ENCODE assay signal across 8 cellular contexts in the genomic region with DNA sequence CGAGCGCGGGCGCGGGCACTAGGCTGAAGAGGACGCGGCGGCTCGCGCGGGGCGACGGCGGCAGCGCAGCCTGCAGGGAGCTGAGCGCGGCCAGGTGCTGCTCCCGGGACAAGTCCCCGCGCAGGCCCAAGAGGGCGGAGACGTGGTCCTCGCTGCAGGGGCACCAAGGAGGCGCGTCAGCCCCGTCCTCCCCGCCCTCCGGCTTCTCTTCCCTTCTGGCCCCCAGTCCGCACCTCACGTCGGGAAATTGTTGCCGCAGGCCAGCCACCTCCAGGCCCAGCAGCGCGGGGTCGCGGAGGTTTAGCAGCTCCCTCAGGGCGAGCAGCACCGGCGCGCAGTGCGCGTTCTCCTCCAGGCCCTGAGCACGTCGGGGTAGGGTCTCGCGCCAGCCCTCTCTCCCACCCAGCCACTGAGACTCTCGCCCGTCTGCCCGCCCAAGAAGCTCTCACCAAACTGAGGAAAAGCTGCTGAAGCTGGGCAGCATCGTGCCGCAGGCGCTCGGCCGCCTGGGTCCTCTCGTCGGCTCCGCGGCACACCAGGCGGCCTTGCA. TPM values are rescaled to one million over a fixed set of nuclear protein-coding genes. Genes with fewer than 3 reads are reported as not detected.
DNase-seq lines count a peak whose midpoint lies in the region; ATAC-seq, FAIRE-seq and TF ChIP-seq lines count a peak whose summit lies in the region.

No MANE protein-coding gene starts in this region.

- no peaks in the 10 kb centered on the region for H3K79me2 ChIP-seq in HepG2 (ENCODE audit: insufficient read depth, low read length)

- H3K27ac ChIP-seq in HepG2 (ENCODE audit: extremely low read length, insufficient read depth, low read length) (peak overlapping the region; percentile 82), thyroid gland (peak overlapping the region in 2 of 3 donors; percentile 89 to 95)

- intact Hi-C loops in HepG2 (cut with micrococcal nuclease; ENCODE audit: unreplicated experiment) (loop anchor here (1.0 to 5.0 kb wide), 3 partner anchors 43 to 207 kb away; a partner anchor contains a TSS), thyroid gland (cut with DNase I) (loop anchor here (10.0 kb wide), 2 partner anchors 210 to 290 kb away; no protein-coding TSS in a partner anchor)

- H2AFZ ChIP-seq in HepG2 (ENCODE audit: low read length) = no peak overlapping the region

- DNase-seq in GM06990 (ENCODE audit: extremely low read depth, insufficient read length) (no peak), astrocyte of the hippocampus (ENCODE audit: low read depth, low spot score) (peak; percentile 62), HepG2 (ENCODE audit: low spot score) (no peak), thyroid gland (no peak), kidney tubule cell (ENCODE audit: low spot score) (no peak), NK-92 (lab: John Stamatoyannopoulos, UW; ENCODE audit: unreplicated experiment) (no peak), HK-2 (ENCODE audit: unreplicated experiment) (no peak)

- H3K4me3 ChIP-seq in GM06990 (replicated peaks; ENCODE audit: low read depth, low read length) = peak overlapping the region; percentile 77
- peak overlapping the region; percentile 72 to 98 (median 82) for H3K4me3 ChIP-seq in HepG2 (replicated peaks in 1 of 3; ENCODE audit: insufficient read depth in 1 of 3, low read depth in 2 of 3, low read length in 3 of 3)
- peak overlapping the region in 2 of 3 donors; percentile 42 to 69 for H3K4me3 ChIP-seq in thyroid gland (replicated peaks in 1 of 3)

- TF ChIP-seq POLR2A in HepG2 (IDR thresholded peaks at IDR 0.05; ENCODE audit: insufficient read depth in 1 of 2, low read depth in 2 of 2, low read length in 2 of 2) (no peak), thyroid gland (IDR thresholded peaks at IDR 0.05) (no peak)

- H3K36me3 ChIP-seq in GM06990 (ENCODE audit: control insufficient read depth, insufficient read depth, low read length) (no peaks in the 10 kb centered on the region; the same call in 1 of the 2 replicates), HepG2 (replicated peaks in 1 of 2; ENCODE audit: control insufficient read depth in 1 of 2, insufficient read depth in 2 of 2, low read length in 2 of 2) (no peaks in the 10 kb centered on the region), thyroid gland (no peaks in the 10 kb centered on the region)

- no peaks in the 10 kb centered on the region; the same call in 1 of the 2 replicates for H3K27me3 ChIP-seq in GM06990 (replicated peaks; ENCODE audit: control insufficient read depth, insufficient read depth, low read length)
- peaks cover 6 to 7% of the 10 kb centered on the region in 2 experiments; a peak in 2 of 5 replicates for H3K27me3 ChIP-seq in HepG2 (ENCODE audit: control insufficient read depth in 1 of 2, insufficient read depth in 2 of 2, low read length in 2 of 2)
- no peaks in the 10 kb centered on the region for H3K27me3 ChIP-seq in thyroid gland

- peak overlapping the region; percentile 96 for H3K4me2 ChIP-seq in HepG2 (ENCODE audit: low read depth, low read length)

- BruUV-seq in HepG2 (replicated peaks; lab: Mats Ljungman, UMichigan) = no TSS peak

- H3K4me1 ChIP-seq in HepG2 (ENCODE audit: insufficient read depth, low read length) = peaks cover 43% of the 10 kb centered on the region
- peaks cover 15 to 25% of the 10 kb centered on the region in 2 donors for H3K4me1 ChIP-seq in thyroid gland

- H4K20me1 ChIP-seq in HepG2 (ENCODE audit: insufficient read depth, low read length) = no peaks in the 10 kb centered on the region

- 45% methylated on average over 20 of the region's 59 CpGs for WGBS in HepG2 (ENCODE audit: low lambda C conversion rate)
- WGBS in thyroid gland, 2 donors = 6 to 7% methylated on average over 25 to 50 of the region's 59 CpGs

- TF ChIP-seq EP300 in HepG2 (IDR thresholded peaks at IDR 0.05; ENCODE audit: low read depth in 2 of 2, low read length in 2 of 2) (no peak), HepG2 (CRISPR knock-in tag; IDR thresholded peaks at IDR 0.05; ENCODE audit: borderline replicate concordance) (no peak)

- peak overlapping the region; percentile 93 for H3K9ac ChIP-seq in HepG2 (ENCODE audit: insufficient read depth, low read depth, low read length)

- in situ Hi-C loops in HepG2 (cut with HindIII; ENCODE audit: extremely low pct_ligation_motif_present, low pct_unique_long_range_greater_than_20kb) = loop anchor here (5.0 kb wide), 1 partner anchor 207 kb away; no protein-coding TSS in a partner anchor

- POLR2A ChIA-PET in HepG2 (lab: Yijun Ruan, JAX) = interaction anchor here (1.0 to 2.8 kb wide), 9 partner anchors 11 to 166 kb away, joined by 4 to 18 read pairs (median 5); a partner anchor contains a TSS

- CTCF ChIA-PET in HepG2 (lab: Yijun Ruan, JAX; ENCODE audit: low intra/inter-chr PET ratio, low total read pairs) = interaction anchor here (0.8 to 2.7 kb wide), 6 partner anchors 10 to 229 kb away, joined by 3 to 28 read pairs (median 4); no protein-coding TSS in a partner anchor

- no peaks in the 10 kb centered on the region for H3K9me3 ChIP-seq in HepG2 (ENCODE audit: low read length)
- H3K9me3 ChIP-seq in thyroid gland = no peaks in the 10 kb centered on the region

- 0 out of 2 replicates have a peak, but pooled peaks have one; percentile 10 for TF ChIP-seq RAD21 in HepG2 (CRISPR knock-in tag; IDR thresholded peaks at IDR 0.05)

- FAIRE-seq in HepG2 (lab: Jason Lieb, UNC) = no peak

- ATAC-seq in HG03280 (IDR thresholded peaks at IDR 0.05; ENCODE audit: unreplicated experiment) (peak; percentile 2), HepG2 (peak; percentile 50)

- TF ChIP-seq CTCF in GM06990 (IDR thresholded peaks at IDR 0.05; ENCODE audit: insufficient read depth, low read length, poor library complexity, severe bottlenecking) = no peak
- no peak for TF ChIP-seq CTCF in HepG2 (CRISPR knock-in tag; IDR thresholded peaks at IDR 0.05)
- no peak for TF ChIP-seq CTCF in thyroid gland (IDR thresholded peaks at IDR 0.05)

RNA-seq across cellular contexts. Expression of a gene that starts 0.8 kb away (rescaled TPM):
- total RNA-seq in HepG2 (2016; rRNA removed; fragmentation: Illumina TruSeq; extraction: Trizol) = 4.4 and 11.2 TPM in 2 replicates
- 1.6 and 1.8 TPM in 2 replicates for total RNA-seq in HepG2 (2016; cell fraction: cytosol; rRNA removed; fragmentation: Illumina TruSeq; extraction: Trizol; ENCODE audit: low read depth)
- 2.7 and 10.6 TPM in 2 replicates for total RNA-seq in HepG2 (2016; cell fraction: insoluble cytoplasmic fraction; rRNA removed; fragmentation: Illumina TruSeq; extraction: Trizol)
- total RNA-seq in HepG2 (2016; cell fraction: membrane; rRNA removed; fragmentation: Illumina TruSeq; extraction: Trizol) = 2.7 and 2.9 TPM in 2 replicates
- 17.2 and 18.4 TPM in 2 replicates for total RNA-seq in HepG2 (2016; cell fraction: nucleus; rRNA removed; fragmentation: Illumina TruSeq; extraction: Trizol)
- polyA plus RNA-seq in HepG2 (2011; rRNA removed) = 24.5 and 27.2 TPM in 2 replicates
- 8.7 and 14.3 TPM in 2 replicates for polyA plus RNA-seq in HepG2 (2011; cell fraction: cytosol; rRNA removed)
- polyA plus RNA-seq in HepG2 (2011; cell fraction: nucleus; rRNA removed) = 237 and 259 TPM in 2 replicates
- 13.7 and 14.6 TPM in 2 replicates for polyA plus RNA-seq in HepG2 (2012)
- polyA plus RNA-seq in HepG2 (2016; cell fraction: cytosol; fragmentation: Illumina TruSeq; extraction: Trizol; ENCODE audit: low read depth) = 0.87 TPM in 2 replicates
- 2.4 and 4.1 TPM in 2 replicates for polyA plus RNA-seq in HepG2 (2016; cell fraction: insoluble cytoplasmic fraction; fragmentation: Illumina TruSeq; extraction: Trizol; ENCODE audit: low read depth)
- polyA plus RNA-seq in HepG2 (2016; cell fraction: membrane; fragmentation: Illumina TruSeq; extraction: Trizol; ENCODE audit: low read depth) = 2.0 and 2.4 TPM in 2 replicates
- 49.4 and 51.7 TPM in 2 replicates for polyA plus RNA-seq in HepG2 (2016; cell fraction: nucleus; fragmentation: Illumina TruSeq; extraction: Trizol; ENCODE audit: insufficient read depth, low read depth)
- 9.7 and 21.1 TPM in 2 replicates for polyA minus RNA-seq in HepG2 (2011; rRNA and poly(A)+ RNA removed; ENCODE audit: low replicate concordance)
- 3.8 and 4.3 TPM in 2 replicates for polyA minus RNA-seq in HepG2 (2011; cell fraction: cytosol; rRNA and poly(A)+ RNA removed)
- 45.8 and 47.5 TPM in 2 replicates for polyA minus RNA-seq in HepG2 (2011; cell fraction: nucleus; rRNA and poly(A)+ RNA removed)
- total RNA-seq in thyroid gland = 10 to 100 TPM; 20.3 to 50.0 (median 32.4) TPM

RNA-seq across cellular contexts. Expression of a gene that starts 5.4 kb away (rescaled TPM):
- not detected in 2 replicates for total RNA-seq in HepG2 (2016; rRNA removed; fragmentation: Illumina TruSeq; extraction: Trizol)
- not detected in 2 replicates for total RNA-seq in HepG2 (2016; cell fraction: cytosol; rRNA removed; fragmentation: Illumina TruSeq; extraction: Trizol; ENCODE audit: low read depth)
- total RNA-seq in HepG2 (2016; cell fraction: insoluble cytoplasmic fraction; rRNA removed; fragmentation: Illumina TruSeq; extraction: Trizol) = not detected in 2 replicates
- total RNA-seq in HepG2 (2016; cell fraction: membrane; rRNA removed; fragmentation: Illumina TruSeq; extraction: Trizol) = not detected in 2 replicates
- total RNA-seq in HepG2 (2016; cell fraction: nucleus; rRNA removed; fragmentation: Illumina TruSeq; extraction: Trizol) = not detected in 2 replicates
- polyA plus RNA-seq in HepG2 (2011; rRNA removed) = 0.10 and 0.12 TPM in 2 replicates
- 0.15 and 0.21 TPM in 2 replicates for polyA plus RNA-seq in HepG2 (2011; cell fraction: cytosol; rRNA removed)
- 1.1 and 1.6 TPM in 2 replicates for polyA plus RNA-seq in HepG2 (2011; cell fraction: nucleus; rRNA removed)
- polyA plus RNA-seq in HepG2 (2012) = 0.17 and 0.48 TPM in 2 replicates
- not detected in 2 replicates for polyA plus RNA-seq in HepG2 (2016; cell fraction: cytosol; fragmentation: Illumina TruSeq; extraction: Trizol; ENCODE audit: low read depth)
- polyA plus RNA-seq in HepG2 (2016; cell fraction: insoluble cytoplasmic fraction; fragmentation: Illumina TruSeq; extraction: Trizol; ENCODE audit: low read depth) = not detected in 2 replicates
- not detected in 2 replicates for polyA plus RNA-seq in HepG2 (2016; cell fraction: membrane; fragmentation: Illumina TruSeq; extraction: Trizol; ENCODE audit: low read depth)
- not detected in 2 replicates for polyA plus RNA-seq in HepG2 (2016; cell fraction: nucleus; fragmentation: Illumina TruSeq; extraction: Trizol; ENCODE audit: insufficient read depth, low read depth)
- 0.14 TPM in 1 of 2 replicates, not detected in the other for polyA minus RNA-seq in HepG2 (2011; rRNA and poly(A)+ RNA removed; ENCODE audit: low replicate concordance)
- not detected in 2 replicates for polyA minus RNA-seq in HepG2 (2011; cell fraction: cytosol; rRNA and poly(A)+ RNA removed)
- 0.52 TPM in 1 of 2 replicates, not detected in the other for polyA minus RNA-seq in HepG2 (2011; cell fraction: nucleus; rRNA and poly(A)+ RNA removed)
- 1 to 10 TPM; 5.9 to 8.6 (median 7.6) TPM for total RNA-seq in thyroid gland

RNA-seq across cellular contexts. Expression of a gene that starts 7.4 kb away (rescaled TPM):
- 73.7 and 84.8 TPM in 2 replicates for total RNA-seq in HepG2 (2016; rRNA removed; fragmentation: Illumina TruSeq; extraction: Trizol)
- total RNA-seq in HepG2 (2016; cell fraction: cytosol; rRNA removed; fragmentation: Illumina TruSeq; extraction: Trizol; ENCODE audit: low read depth) = 111 and 122 TPM in 2 replicates
- 66.9 and 81.3 TPM in 2 replicates for total RNA-seq in HepG2 (2016; cell fraction: insoluble cytoplasmic fraction; rRNA removed; fragmentation: Illumina TruSeq; extraction: Trizol)
- 156 and 162 TPM in 2 replicates for total RNA-seq in HepG2 (2016; cell fraction: membrane; rRNA removed; fragmentation: Illumina TruSeq; extraction: Trizol)
- total RNA-seq in HepG2 (2016; cell fraction: nucleus; rRNA removed; fragmentation: Illumina TruSeq; extraction: Trizol) = 71.5 and 85.9 TPM in 2 replicates
- polyA plus RNA-seq in HepG2 (2011; rRNA removed) = 91.2 and 106 TPM in 2 replicates
- 63.8 and 83.4 TPM in 2 replicates for polyA plus RNA-seq in HepG2 (2011; cell fraction: cytosol; rRNA removed)
- polyA plus RNA-seq in HepG2 (2011; cell fraction: nucleus; rRNA removed) = 329 and 348 TPM in 2 replicates
- polyA plus RNA-seq in HepG2 (2012) = 45.8 and 56.9 TPM in 2 replicates
- polyA plus RNA-seq in HepG2 (2016; cell fraction: cytosol; fragmentation: Illumina TruSeq; extraction: Trizol; ENCODE audit: low read depth) = 109 and 110 TPM in 2 replicates
- polyA plus RNA-seq in HepG2 (2016; cell fraction: insoluble cytoplasmic fraction; fragmentation: Illumina TruSeq; extraction: Trizol; ENCODE audit: low read depth) = 72.0 and 83.6 TPM in 2 replicates
- 149 and 153 TPM in 2 replicates for polyA plus RNA-seq in HepG2 (2016; cell fraction: membrane; fragmentation: Illumina TruSeq; extraction: Trizol; ENCODE audit: low read depth)
- polyA plus RNA-seq in HepG2 (2016; cell fraction: nucleus; fragmentation: Illumina TruSeq; extraction: Trizol; ENCODE audit: insufficient read depth, low read depth) = 186 TPM in 2 replicates
- polyA minus RNA-seq in HepG2 (2011; rRNA and poly(A)+ RNA removed; ENCODE audit: low replicate concordance) = 122 and 150 TPM in 2 replicates
- polyA minus RNA-seq in HepG2 (2011; cell fraction: cytosol; rRNA and poly(A)+ RNA removed) = 32.3 and 33.8 TPM in 2 replicates
- polyA minus RNA-seq in HepG2 (2011; cell fraction: nucleus; rRNA and poly(A)+ RNA removed) = 77.0 and 99.3 TPM in 2 replicates
- 100 to 1,000 TPM in 1 of 4 donors, 10 to 100 TPM in 3; 77.6 to 117 (median 89.1) TPM for total RNA-seq in thyroid gland

RNA-seq across cellular contexts. Expression of a gene that starts 14.2 kb away (rescaled TPM):
- 3.1 and 5.7 TPM in 2 replicates for total RNA-seq in HepG2 (2016; rRNA removed; fragmentation: Illumina TruSeq; extraction: Trizol)
- 0.91 and 1.1 TPM in 2 replicates for total RNA-seq in HepG2 (2016; cell fraction: cytosol; rRNA removed; fragmentation: Illumina TruSeq; extraction: Trizol; ENCODE audit: low read depth)
- 3.8 and 4.1 TPM in 2 replicates for total RNA-seq in HepG2 (2016; cell fraction: insoluble cytoplasmic fraction; rRNA removed; fragmentation: Illumina TruSeq; extraction: Trizol)
- 2.1 and 2.2 TPM in 2 replicates for total RNA-seq in HepG2 (2016; cell fraction: membrane; rRNA removed; fragmentation: Illumina TruSeq; extraction: Trizol)
- total RNA-seq in HepG2 (2016; cell fraction: nucleus; rRNA removed; fragmentation: Illumina TruSeq; extraction: Trizol) = 2.7 and 3.0 TPM in 2 replicates
- polyA plus RNA-seq in HepG2 (2011; rRNA removed) = 20.5 and 23.3 TPM in 2 replicates
- polyA plus RNA-seq in HepG2 (2011; cell fraction: cytosol; rRNA removed) = 9.2 and 14.1 TPM in 2 replicates
- polyA plus RNA-seq in HepG2 (2011; cell fraction: nucleus; rRNA removed) = 78.8 and 95.6 TPM in 2 replicates
- 23.5 and 26.3 TPM in 2 replicates for polyA plus RNA-seq in HepG2 (2012)
- 1.1 and 1.3 TPM in 2 replicates for polyA plus RNA-seq in HepG2 (2016; cell fraction: cytosol; fragmentation: Illumina TruSeq; extraction: Trizol; ENCODE audit: low read depth)
- polyA plus RNA-seq in HepG2 (2016; cell fraction: insoluble cytoplasmic fraction; fragmentation: Illumina TruSeq; extraction: Trizol; ENCODE audit: low read depth) = 3.6 TPM in 2 replicates
- polyA plus RNA-seq in HepG2 (2016; cell fraction: membrane; fragmentation: Illumina TruSeq; extraction: Trizol; ENCODE audit: low read depth) = 2.3 and 2.9 TPM in 2 replicates
- polyA plus RNA-seq in HepG2 (2016; cell fraction: nucleus; fragmentation: Illumina TruSeq; extraction: Trizol; ENCODE audit: insufficient read depth, low read depth) = 18.2 and 26.0 TPM in 2 replicates
- 5.4 and 16.0 TPM in 2 replicates for polyA minus RNA-seq in HepG2 (2011; rRNA and poly(A)+ RNA removed; ENCODE audit: low replicate concordance)
- polyA minus RNA-seq in HepG2 (2011; cell fraction: cytosol; rRNA and poly(A)+ RNA removed) = 2.8 and 3.7 TPM in 2 replicates
- 14.3 and 16.3 TPM in 2 replicates for polyA minus RNA-seq in HepG2 (2011; cell fraction: nucleus; rRNA and poly(A)+ RNA removed)
- total RNA-seq in thyroid gland = 10 to 100 TPM; 38.3 to 97.0 (median 63.5) TPM

RNA-seq across cellular contexts. Expression of a gene that starts 14.4 kb away (rescaled TPM):
- total RNA-seq in HepG2 (2016; rRNA removed; fragmentation: Illumina TruSeq; extraction: Trizol) (0.58 and 2.6 TPM in 2 replicates), thyroid gland (10 to 100 TPM; 26.0 to 37.8 (median 30.0) TPM)
- 0.61 and 0.97 TPM in 2 replicates for total RNA-seq in HepG2 (2016; cell fraction: cytosol; rRNA removed; fragmentation: Illumina TruSeq; extraction: Trizol; ENCODE audit: low read depth)
- total RNA-seq in HepG2 (2016; cell fraction: insoluble cytoplasmic fraction; rRNA removed; fragmentation: Illumina TruSeq; extraction: Trizol) = 0.46 and 2.4 TPM in 2 replicates
- 1.1 and 1.3 TPM in 2 replicates for total RNA-seq in HepG2 (2016; cell fraction: membrane; rRNA removed; fragmentation: Illumina TruSeq; extraction: Trizol)
- 5.3 and 6.4 TPM in 2 replicates for total RNA-seq in HepG2 (2016; cell fraction: nucleus; rRNA removed; fragmentation: Illumina TruSeq; extraction: Trizol)
- polyA plus RNA-seq in HepG2 (2011; rRNA removed) = 4.0 and 5.7 TPM in 2 replicates
- 1.1 and 2.2 TPM in 2 replicates for polyA plus RNA-seq in HepG2 (2011; cell fraction: cytosol; rRNA removed)
- polyA plus RNA-seq in HepG2 (2011; cell fraction: nucleus; rRNA removed) = 45.0 and 50.5 TPM in 2 replicates
- polyA plus RNA-seq in HepG2 (2012) = 2.3 and 4.2 TPM in 2 replicates
- polyA plus RNA-seq in HepG2 (2016; cell fraction: cytosol; fragmentation: Illumina TruSeq; extraction: Trizol; ENCODE audit: low read depth) = 1.5 TPM in 2 replicates
- 0.64 and 0.70 TPM in 2 replicates for polyA plus RNA-seq in HepG2 (2016; cell fraction: insoluble cytoplasmic fraction; fragmentation: Illumina TruSeq; extraction: Trizol; ENCODE audit: low read depth)
- 1.5 and 1.8 TPM in 2 replicates for polyA plus RNA-seq in HepG2 (2016; cell fraction: membrane; fragmentation: Illumina TruSeq; extraction: Trizol; ENCODE audit: low read depth)
- 15.0 and 18.4 TPM in 2 replicates for polyA plus RNA-seq in HepG2 (2016; cell fraction: nucleus; fragmentation: Illumina TruSeq; extraction: Trizol; ENCODE audit: insufficient read depth, low read depth)
- polyA minus RNA-seq in HepG2 (2011; rRNA and poly(A)+ RNA removed; ENCODE audit: low replicate concordance) = 2.2 and 4.9 TPM in 2 replicates
- 0.62 TPM in 1 of 2 replicates, not detected in the other for polyA minus RNA-seq in HepG2 (2011; cell fraction: cytosol; rRNA and poly(A)+ RNA removed)
- polyA minus RNA-seq in HepG2 (2011; cell fraction: nucleus; rRNA and poly(A)+ RNA removed) = 3.5 and 6.0 TPM in 2 replicates
